1 cellular context compared by ENCODE assay signal in genomic region chr22:20563941-20564371, GRCh38.
TF ChIP-seq lines count a peak whose summit lies in the region.

No MANE protein-coding gene starts in this region.

TF ChIP-seq in SK-N-SH, 30 proteins besides CTCF, POLR2A, EP300 and RAD21 (continued from another document):
- TF ChIP-seq REST (IDR thresholded peaks at IDR 0.05; ENCODE audit: low read depth, low read length) (no peak), ZBTB33 (IDR thresholded peaks at IDR 0.05; ENCODE audit: borderline replicate concordance, low read depth) (no peak), RCOR1 (IDR thresholded peaks at IDR 0.05; ENCODE audit: low read length) (no peak), GABPA (IDR thresholded peaks at IDR 0.05; ENCODE audit: low read depth) (no peak), POLR2AphosphoS5 (IDR thresholded peaks at IDR 0.05; ENCODE audit: low read depth, low read length) (no peak), TEAD4 (IDR thresholded peaks at IDR 0.05; ENCODE audit: borderline replicate concordance, insufficient read depth) (no peak)
